8 cellular contexts compared by ENCODE assay signal in the genomic region with DNA sequence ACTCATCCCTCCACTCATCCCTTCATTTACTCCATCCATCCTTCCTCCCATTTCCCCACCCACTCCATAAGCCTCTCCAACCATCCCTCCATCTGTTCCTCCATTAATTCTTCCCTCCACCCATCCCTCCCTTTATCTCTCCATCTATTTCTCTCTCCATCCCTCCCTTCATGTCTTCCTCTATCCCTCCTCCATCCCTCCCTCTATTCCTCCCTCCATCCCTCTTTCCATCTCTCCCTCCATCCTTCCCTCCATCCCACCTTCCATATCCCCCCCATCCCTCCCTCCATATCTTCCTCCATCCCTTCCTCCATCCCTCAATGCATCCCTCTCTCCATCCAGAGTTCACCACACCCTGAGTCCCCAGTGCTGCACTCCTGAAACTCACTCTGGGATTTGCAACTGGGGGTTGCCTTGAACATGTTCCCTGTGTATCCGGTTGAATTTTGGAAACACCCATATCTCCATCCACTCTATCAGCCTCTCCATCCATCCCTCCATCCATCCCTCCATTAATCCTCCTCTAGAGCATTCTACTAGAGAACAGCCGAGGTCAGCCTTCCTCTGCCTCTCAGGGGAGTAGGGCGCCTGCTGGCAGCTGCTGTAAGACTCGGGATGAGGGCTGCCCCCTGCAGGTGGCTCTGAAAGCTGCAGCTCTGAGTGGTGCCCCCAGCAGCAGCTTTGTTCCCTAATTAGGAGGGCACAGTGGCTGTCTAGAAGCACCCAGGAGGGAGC. TPM values are rescaled to one million over a fixed set of nuclear protein-coding genes. Genes with fewer than 3 reads are reported as not detected.
A peak's percentile ranks its signal among the peaks of the same experiment; 100 is the strongest.
DNase-seq lines count a peak whose midpoint lies in the region; ATAC-seq and TF ChIP-seq lines count a peak whose summit lies in the region.

No MANE protein-coding gene starts in this region.

- H3K27ac Mint-ChIP-seq in CD8-positive, alpha-beta T cell = peak overlapping the region; percentile 42
- no peak overlapping the region for H3K27ac Mint-ChIP-seq in HFFc6
- no peak overlapping the region for H3K27ac Mint-ChIP-seq in activated CD8-positive, alpha-beta T cell treated with anti-CD3 and anti-CD28 coated beads, Interleukin-2, amount 10 ng/mL, durations not matched to agents 7 days and 5 days

- no peaks in the 10 kb centered on the region for H3K9me3 ChIP-seq in CD8-positive, alpha-beta T cell (ENCODE audit: low read length)
- no peaks in the 10 kb centered on the region for H3K9me3 ChIP-seq in effector memory CD4-positive, alpha-beta T cell (ENCODE audit: control insufficient read depth, low read length)

- no peak overlapping the region for H3K4me3 ChIP-seq in CD8-positive, alpha-beta T cell (ENCODE audit: low read depth, low read length)
- no peak overlapping the region for H3K4me3 ChIP-seq in effector memory CD4-positive, alpha-beta T cell (ENCODE audit: insufficient read depth, low read depth, low read length, poor library complexity, severe bottlenecking)
- no peak overlapping the region for H3K4me3 ChIP-seq in mesendoderm (ENCODE audit: low read length)

- no peak overlapping the region for H2BK15ac ChIP-seq in mesendoderm (replicated peaks; ENCODE audit: low read depth)

- H3K27me3 Mint-ChIP-seq in CD8-positive, alpha-beta T cell (ENCODE audit: low read depth) = no peaks in the 10 kb centered on the region
- H3K27me3 Mint-ChIP-seq in HFFc6 (ENCODE audit: insufficient read depth) = peaks cover 7% of the 10 kb centered on the region
- no peaks in the 10 kb centered on the region for H3K27me3 Mint-ChIP-seq in activated CD8-positive, alpha-beta T cell treated with anti-CD3 and anti-CD28 coated beads, Interleukin-2, amount 10 ng/mL, durations not matched to agents 7 days and 5 days (ENCODE audit: low read depth)

- DNase-seq in CD8-positive, alpha-beta T cell = peak; percentile 70 to 89 (median 83)
- DNase-seq in HFFc6 (peak; percentile 10), NCI-H82 treated with DMSO at 0.1 percent for 48 hours (lab: John Stamatoyannopoulos, UW; ENCODE audit: unreplicated experiment) (peak; percentile 50), mesendoderm (peak; percentile 76)
- peak; percentile 87 for DNase-seq in activated CD8-positive, alpha-beta T cell treated with anti-CD3 and anti-CD28 coated beads, Interleukin-2, amount 10 ng/mL, durations not matched to agents 7 days and 5 days
- peak; percentile 60 to 71 (median 64) for DNase-seq in effector memory CD4-positive, alpha-beta T cell
- DNase-seq in stimulated activated CD8-positive, alpha-beta memory T cell treated with anti-CD3 and anti-CD28 coated beads, Interleukin-4, amount 100 ng/mL, for 1 hour (ENCODE audit: low read depth in 2 of 2, low spot score in 1 of 2) = peak; percentile 63 to 71

- H3K4me1 Mint-ChIP-seq in CD8-positive, alpha-beta T cell (ENCODE audit: low read depth) = peaks cover 33% of the 10 kb centered on the region
- no peaks in the 10 kb centered on the region for H3K4me1 Mint-ChIP-seq in HFFc6 (ENCODE audit: low read depth)
- peaks cover 18% of the 10 kb centered on the region for H3K4me1 Mint-ChIP-seq in activated CD8-positive, alpha-beta T cell treated with anti-CD3 and anti-CD28 coated beads, Interleukin-2, amount 10 ng/mL, durations not matched to agents 7 days and 5 days (ENCODE audit: low read depth)

- H3K4me2 ChIP-seq in mesendoderm (ENCODE audit: low read length) = no peak overlapping the region

- no peak overlapping the region for H2BK120ac ChIP-seq in mesendoderm (ENCODE audit: low read depth, low read length)

- H3K9me3 Mint-ChIP-seq in CD8-positive, alpha-beta T cell = no peaks in the 10 kb centered on the region
- peaks cover 4% of the 10 kb centered on the region; the same call in 1 of the 2 replicates for H3K9me3 Mint-ChIP-seq in HFFc6
- H3K9me3 Mint-ChIP-seq in activated CD8-positive, alpha-beta T cell treated with anti-CD3 and anti-CD28 coated beads, Interleukin-2, amount 10 ng/mL, durations not matched to agents 7 days and 5 days (ENCODE audit: insufficient read depth) = no peaks in the 10 kb centered on the region

- H4K5ac ChIP-seq in mesendoderm (ENCODE audit: low read length) = no peak overlapping the region

- H3K27ac ChIP-seq in CD8-positive, alpha-beta T cell (ENCODE audit: low read depth, low read length) = no peak overlapping the region
- H3K27ac ChIP-seq in effector memory CD4-positive, alpha-beta T cell (ENCODE audit: insufficient read depth, low read length, poor library complexity, severe bottlenecking) = no peak overlapping the region
- no peak overlapping the region for H3K27ac ChIP-seq in mesendoderm (ENCODE audit: low read depth, low read length)

- H3K9ac ChIP-seq in mesendoderm (ENCODE audit: low read length) = no peak overlapping the region

- peak; percentile 95 for ATAC-seq in CD8-positive, alpha-beta T cell
- peak; percentile 92 for ATAC-seq in activated CD8-positive, alpha-beta T cell treated with anti-CD3 and anti-CD28 coated beads, Interleukin-2, amount 10 ng/mL, durations not matched to agents 7 days and 5 days
- no peak for ATAC-seq in HG03280 (IDR thresholded peaks at IDR 0.05; ENCODE audit: unreplicated experiment)

- CTCF ChIA-PET in CD8-positive, alpha-beta T cell (lab: Charles Lee) = interaction anchor here (0.6 to 4.8 kb wide), 49 partner anchors 9 to 442 kb away, joined by 3 to 140 read pairs (median 5); a partner anchor contains a TSS
- CTCF ChIA-PET in activated CD8-positive, alpha-beta T cell treated with anti-CD3 and anti-CD28 coated beads, Interleukin-2, amount 10 ng/mL, durations not matched to agents 7 days and 5 days (lab: Charles Lee) = interaction anchor here (0.6 to 8.3 kb wide), 44 partner anchors 9 to 356 kb away, joined by 3 to 138 read pairs (median 7); a partner anchor contains a TSS

- no peak overlapping the region for H3K56ac ChIP-seq in mesendoderm (ENCODE audit: low read length)

- POLR2A ChIA-PET in CD8-positive, alpha-beta T cell (lab: Charles Lee) = interaction anchor here (0.7 to 1.2 kb wide), 4 partner anchors 11 to 113 kb away, joined by 3 to 7 read pairs (median 4); no protein-coding TSS in a partner anchor
- POLR2A ChIA-PET in activated CD8-positive, alpha-beta T cell treated with anti-CD3 and anti-CD28 coated beads, Interleukin-2, amount 10 ng/mL, durations not matched to agents 7 days and 5 days (lab: Charles Lee) = interaction anchor here (0.5 to 1.5 kb wide), 7 partner anchors 11 to 115 kb away, joined by 3 to 6 read pairs (median 4); no protein-coding TSS in a partner anchor

- no peak overlapping the region for H3K4ac ChIP-seq in mesendoderm (ENCODE audit: low read depth, low read length)

- H2AK5ac ChIP-seq in mesendoderm (ENCODE audit: low read length) = no peak overlapping the region

- peaks cover 14% of the 10 kb centered on the region for H3K4me1 ChIP-seq in CD8-positive, alpha-beta T cell (ENCODE audit: insufficient read depth, low read length)
- H3K4me1 ChIP-seq in effector memory CD4-positive, alpha-beta T cell (ENCODE audit: control insufficient read depth, insufficient read depth, low read length, poor library complexity, severe bottlenecking) = peaks cover 5% of the 10 kb centered on the region
- H3K4me1 ChIP-seq in mesendoderm (ENCODE audit: control insufficient read depth, low read depth, low read length) = no peaks in the 10 kb centered on the region

- no peaks in the 10 kb centered on the region for H3K27me3 ChIP-seq in CD8-positive, alpha-beta T cell (ENCODE audit: insufficient read depth, low read length)
- no peaks in the 10 kb centered on the region for H3K27me3 ChIP-seq in effector memory CD4-positive, alpha-beta T cell (replicated peaks; ENCODE audit: control insufficient read depth, insufficient read depth, low read length, poor library complexity, severe bottlenecking)
- H3K27me3 ChIP-seq in mesendoderm (ENCODE audit: insufficient read depth, low read length, poor library complexity) = no peaks in the 10 kb centered on the region

- H4K8ac ChIP-seq in mesendoderm (ENCODE audit: low read depth, low read length) = no peak overlapping the region

- intact Hi-C loops in CD8-positive, alpha-beta T cell (cut with DNase I, micrococcal nuclease) = loop anchor here (1.0 to 2.0 kb wide), 5 partner anchors 20 to 113 kb away; no protein-coding TSS in a partner anchor

- H3K36me3 Mint-ChIP-seq in CD8-positive, alpha-beta T cell = peaks cover 5% of the 10 kb centered on the region
- H3K36me3 Mint-ChIP-seq in HFFc6 (ENCODE audit: low read depth) = no peaks in the 10 kb centered on the region
- no peaks in the 10 kb centered on the region for H3K36me3 Mint-ChIP-seq in activated CD8-positive, alpha-beta T cell treated with anti-CD3 and anti-CD28 coated beads, Interleukin-2, amount 10 ng/mL, durations not matched to agents 7 days and 5 days (ENCODE audit: low read depth)

- H3K4me3 Mint-ChIP-seq in CD8-positive, alpha-beta T cell = no peak overlapping the region
- H3K4me3 Mint-ChIP-seq in HFFc6 = no peak overlapping the region
- no peak overlapping the region for H3K4me3 Mint-ChIP-seq in activated CD8-positive, alpha-beta T cell treated with anti-CD3 and anti-CD28 coated beads, Interleukin-2, amount 10 ng/mL, durations not matched to agents 7 days and 5 days

- H3K79me2 ChIP-seq in mesendoderm (ENCODE audit: control insufficient read depth, insufficient read depth, low read length) = no peaks in the 10 kb centered on the region

- no peaks in the 10 kb centered on the region for H3K79me1 ChIP-seq in mesendoderm (ENCODE audit: low read length)

- no peak overlapping the region for H3K18ac ChIP-seq in mesendoderm (ENCODE audit: low read length)

- TF ChIP-seq CTCF in CD8-positive, alpha-beta T cell (IDR thresholded peaks at IDR 0.05) = peak; percentile 93
- peak; percentile 78 for TF ChIP-seq CTCF in HFFc6 (IDR thresholded peaks at IDR 0.05)

- no peaks in the 10 kb centered on the region for H3K36me3 ChIP-seq in CD8-positive, alpha-beta T cell (ENCODE audit: insufficient read depth, low read length)
- no peaks in the 10 kb centered on the region for H3K36me3 ChIP-seq in effector memory CD4-positive, alpha-beta T cell (ENCODE audit: control insufficient read depth, insufficient read depth, low read length)
- H3K36me3 ChIP-seq in mesendoderm (ENCODE audit: control insufficient read depth, insufficient read depth, low read length) = no peaks in the 10 kb centered on the region

- no peak overlapping the region for H3K23ac ChIP-seq in mesendoderm (ENCODE audit: low read length)

- H2BK5ac ChIP-seq in mesendoderm (ENCODE audit: low read length) = no peak overlapping the region

- WGBS in mesendoderm (ENCODE audit: extremely low coverage, insufficient coverage, low lambda C conversion rate) = no CpG with 5 or more reads among the region's 4 CpGs

RNA-seq across cellular contexts. Expression of a gene that starts 39.4 kb away (rescaled TPM):
- 100 to 1,000 TPM; 119 to 123 TPM for total RNA-seq in CD8-positive, alpha-beta T cell
- not detected for total RNA-seq in HFFc6 (2021; fragmentation: NEBNext Ultra II Directional; extraction: Animal tissue kit (Norgen Biotek cat#: 25700))
- 1 to 10 TPM; 6.7 to 8.0 TPM for total RNA-seq in activated CD8-positive, alpha-beta T cell treated with anti-CD3 and anti-CD28 coated beads, Interleukin-2, amount 10 ng/mL, durations not matched to agents 7 days and 5 days
- 0.21 TPM for polyA plus RNA-seq in mesendoderm (2013, experiment 1 of 2)
- polyA plus RNA-seq in mesendoderm (2013, experiment 2 of 2) = 0.27 TPM

RNA-seq across cellular contexts. Expression of a gene that starts 56.9 kb away (rescaled TPM):
- total RNA-seq in CD8-positive, alpha-beta T cell = not detected
- not detected for total RNA-seq in HFFc6 (2021; fragmentation: NEBNext Ultra II Directional; extraction: Animal tissue kit (Norgen Biotek cat#: 25700))
- not detected for total RNA-seq in activated CD8-positive, alpha-beta T cell treated with anti-CD3 and anti-CD28 coated beads, Interleukin-2, amount 10 ng/mL, durations not matched to agents 7 days and 5 days
- 1.2 TPM for polyA plus RNA-seq in mesendoderm (2013, experiment 1 of 2)
- polyA plus RNA-seq in mesendoderm (2013, experiment 2 of 2) = 0.78 TPM

Comparison
In these comparisons a context has a peak if more than half of its experiments do, and no peak if none do; other contexts are left out.
1. DNase-seq: peak in every context shown above with its lines; median percentile 87 in activated CD8-positive, alpha-beta T cell treated with anti-CD3 and anti-CD28 coated beads, Interleukin-2, amount 10 ng/mL, durations not matched to agents 7 days and 5 days; 83 in CD8-positive, alpha-beta T cell; 76 in mesendoderm; 67 in stimulated activated CD8-positive, alpha-beta memory T cell treated with anti-CD3 and anti-CD28 coated beads, Interleukin-4, amount 100 ng/mL, for 1 hour; 64 in effector memory CD4-positive, alpha-beta T cell; 50 in NCI-H82 treated with DMSO at 0.1 percent for 48 hours; 10 in HFFc6.
2. RNA of a gene that starts 39.4 kb away (total RNA-seq): 119 to 123 TPM in CD8-positive, alpha-beta T cell; 6.7 to 8.0 TPM in activated CD8-positive, alpha-beta T cell treated with anti-CD3 and anti-CD28 coated beads, Interleukin-2, amount 10 ng/mL, durations not matched to agents 7 days and 5 days and not detected in HFFc6; every median in the first group is over 10 times any median in the second.